17 cellular contexts compared by ENCODE assay signal in the genomic region with DNA sequence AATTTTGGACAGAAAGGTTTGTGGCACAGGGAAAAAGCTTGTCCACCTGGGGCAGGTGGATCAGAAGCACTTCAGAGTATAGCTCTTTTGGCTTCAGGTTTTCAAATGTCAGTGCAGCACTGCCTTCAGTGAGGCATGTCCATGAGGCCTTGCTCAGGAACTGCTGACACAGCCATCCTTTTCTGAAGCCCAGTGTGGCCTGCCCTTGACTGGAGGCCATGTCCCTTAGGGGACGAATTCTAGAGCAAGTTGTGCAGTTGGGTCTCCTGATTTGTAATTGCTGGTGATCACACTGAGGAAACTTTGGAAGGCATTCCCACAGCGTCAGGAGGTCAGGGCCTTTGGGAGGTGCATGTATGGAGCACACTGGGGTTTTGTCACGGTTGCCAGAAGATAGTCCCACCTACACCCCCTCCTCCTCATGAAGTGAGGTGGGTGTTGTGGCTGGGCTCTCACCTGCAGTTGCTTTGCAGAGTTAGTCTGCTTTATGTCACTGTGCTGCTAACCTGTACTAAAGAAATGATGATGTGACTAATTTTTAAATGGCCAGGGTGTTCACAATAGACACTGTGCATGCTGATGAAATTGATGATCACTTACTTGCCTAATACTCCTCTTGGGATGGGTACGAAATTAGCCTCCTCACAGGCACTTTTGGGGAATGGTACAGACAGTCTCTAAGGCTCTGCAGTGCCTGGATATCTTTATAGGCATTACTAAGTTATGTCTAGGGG. TPM values are rescaled to one million over a fixed set of nuclear protein-coding genes. Genes with fewer than 3 reads are reported as not detected.
DNase-seq lines count a peak whose midpoint lies in the region; ATAC-seq and TF ChIP-seq lines count a peak whose summit lies in the region.
"Had no signal": no experiment of that assay in that cellular context is flagged by ENCODE, and none has a peak within 500 bp of the region (broad histone marks: within the 10 kb centered on the region; RNA-seq: fewer than 3 reads in every experiment).

No MANE protein-coding gene starts in this region.

- ATAC-seq in right cardiac atrium = no peak
- ATAC-seq: PC-3 had no signal

- TF ChIP-seq CTCF in left ventricle myocardium inferior (IDR thresholded peaks at IDR 0.05; ENCODE audit: borderline replicate concordance) (no peak), coronary artery (IDR thresholded peaks at IDR 0.05) (no peak), parathyroid adenoma (IDR thresholded peaks at IDR 0.05) (no peak)

- H3K4me2 ChIP-seq in parathyroid adenoma (ENCODE audit: low read length) = peak overlapping the region; percentile 14

- H3K79me2 ChIP-seq in parathyroid adenoma = peaks cover 20% of the 10 kb centered on the region

- peak overlapping the region; percentile 60 for H2AFZ ChIP-seq in parathyroid adenoma

- H3K4me1 ChIP-seq in left ventricle myocardium inferior = peaks cover 58% of the 10 kb centered on the region
- H3K4me1 ChIP-seq in right cardiac atrium (ENCODE audit: control insufficient read depth, insufficient read depth, low read length) = peaks cover 2% of the 10 kb centered on the region
- H3K4me1 ChIP-seq in parathyroid adenoma = peaks cover 44% of the 10 kb centered on the region

- H3K27ac ChIP-seq in left ventricle myocardium inferior (replicated peaks) (peak overlapping the region; percentile 81), right cardiac atrium (ENCODE audit: low read length) (no peak overlapping the region), coronary artery (no peak overlapping the region), parathyroid adenoma (peak overlapping the region; percentile 93)
- H3K27ac ChIP-seq: C4-2B had no signal

- no peak overlapping the region for H3K9ac ChIP-seq in parathyroid adenoma

- intact Hi-C loops in left ventricle myocardium inferior (cut with micrococcal nuclease) (no loop called here), right cardiac atrium (cut with DNase I) (no loop called here)

- WGBS in right cardiac atrium = 80% methylated on average over 4 of the region's 4 CpGs

- DNase-seq in left ventricle myocardium inferior (no peak), right cardiac atrium (no peak), coronary artery (ENCODE audit: low spot score) (peak; percentile 36), NCI-H1105 (lab: John Stamatoyannopoulos, UW) (no peak), GDM1 (lab: John Stamatoyannopoulos, UW) (no peak)
- DNase-seq in activated effector memory CD4-positive, alpha-beta T cell treated with Interleukin-2 at 50 U/mL for 16 hours = no peak
- no peak for DNase-seq in activated CD8-positive, alpha-beta memory T cell treated with anti-CD3 and anti-CD28 coated beads, Interleukin-2, amount 50 U/mL, for 48 hours
- DNase-seq: Calu3, GOT3, KBM-7, NCI-H1436 treated with DMSO at 0.1 percent for 48 hours, NCI-H2029 treated with DMSO at 0.1 percent for 48 hours, NCI-H2171 treated with DMSO at 0.1 percent for 48 hours, NCI-H748 treated with DMSO at 0.1 percent for 48 hours, PC-3 had no signal

- H3K4me3 ChIP-seq in left ventricle myocardium inferior = no peak overlapping the region
- no peak overlapping the region for H3K4me3 ChIP-seq in right cardiac atrium (ENCODE audit: low read length)
- no peak overlapping the region for H3K4me3 ChIP-seq in coronary artery
- peak overlapping the region; percentile 3 for H3K4me3 ChIP-seq in parathyroid adenoma (ENCODE audit: low read depth, low read length)

- H3K27me3 ChIP-seq in left ventricle myocardium inferior (ENCODE audit: low read depth) (no peaks in the 10 kb centered on the region), right cardiac atrium (ENCODE audit: control insufficient read depth, insufficient read depth) (no peaks in the 10 kb centered on the region), parathyroid adenoma (ENCODE audit: control insufficient read depth, insufficient read depth, low read length) (no peaks in the 10 kb centered on the region)

- H3K9me3 ChIP-seq in left ventricle myocardium inferior (replicated peaks) = no peaks in the 10 kb centered on the region
- no peaks in the 10 kb centered on the region for H3K9me3 ChIP-seq in right cardiac atrium (ENCODE audit: control insufficient read depth, low read length)
- no peaks in the 10 kb centered on the region for H3K9me3 ChIP-seq in parathyroid adenoma (ENCODE audit: control insufficient read depth, low read length)

- peaks cover 65% of the 10 kb centered on the region for H3K36me3 ChIP-seq in left ventricle myocardium inferior
- no peaks in the 10 kb centered on the region for H3K36me3 ChIP-seq in parathyroid adenoma (ENCODE audit: control insufficient read depth, insufficient read depth, low read length)

RNA-seq across cellular contexts. Expression of a gene that starts 41.7 kb away (rescaled TPM):
- total RNA-seq in left ventricle myocardium inferior (677 TPM), right cardiac atrium (100 to 1,000 TPM; 347 to 406 (median 380) TPM)
- 168 TPM for polyA plus RNA-seq in right cardiac atrium

Comparison
In these comparisons a context has a peak if more than half of its experiments do, and no peak if none do; other contexts are left out.
1. H3K27ac ChIP-seq: peak in left ventricle myocardium inferior (single experiment) and parathyroid adenoma (single experiment); none in right cardiac atrium (single experiment) and coronary artery (0 of 2).